ENCODE assay signal across 8 cellular contexts in genomic region chr4:10015140-10015753, GRCh38. TPM values are rescaled to one million over a fixed set of nuclear protein-coding genes. Genes with fewer than 3 reads are reported as not detected.
DNase-seq lines count a peak whose midpoint lies in the region; ATAC-seq, FAIRE-seq and TF ChIP-seq lines count a peak whose summit lies in the region.

No MANE protein-coding gene starts in this region.

- H3K27ac ChIP-seq in breast epithelium: no peak overlapping the region

- TF ChIP-seq POLR2A in breast epithelium (IDR thresholded peaks at IDR 0.05) (no peak), H54 (IDR thresholded peaks at IDR 0.05; ENCODE audit: low read depth, low read length) (no peak)

- no peaks in the 10 kb centered on the region for H3K27me3 ChIP-seq in breast epithelium

- no peaks in the 10 kb centered on the region for H3K36me3 ChIP-seq in breast epithelium

- no peak for FAIRE-seq in H54 (lab: Jason Lieb, UNC)

- DNase-seq in DMS114 treated with DMSO at 0.1 percent for 48 hours (lab: John Stamatoyannopoulos, UW; ENCODE audit: unreplicated experiment): peak; percentile 18
- DNase-seq in NCI-H345 treated with DMSO at 0.1 percent for 48 hours (lab: John Stamatoyannopoulos, UW; ENCODE audit: unreplicated experiment): peak; percentile 22
- DNase-seq in breast epithelium (ENCODE audit: low spot score in 2 of 2): no peak
- DNase-seq in midbrain (lab: John Stamatoyannopoulos, UW): peak; percentile 56
- DNase-seq in NCI-H128 (lab: John Stamatoyannopoulos, UW; ENCODE audit: unreplicated experiment): no peak
- DNase-seq in H54 (ENCODE audit: insufficient read length, low spot score): no peak

- H3K4me3 ChIP-seq in breast epithelium: no peak overlapping the region

- TF ChIP-seq CTCF in breast epithelium (IDR thresholded peaks at IDR 0.05): peak; percentile 16 to 60 (median 28)

- no peaks in the 10 kb centered on the region for H3K9me3 ChIP-seq in breast epithelium

- intact Hi-C loops in breast epithelium (cut with DNase I; ENCODE audit: low total_unique reads): loop anchor here (10.0 kb wide), 1 partner anchor 250 kb away; no protein-coding TSS in a partner anchor

- H3K4me1 ChIP-seq in breast epithelium: peaks cover 0 to 6% of the 10 kb centered on the region in 2 donors

- ATAC-seq in GM21723 (IDR thresholded peaks at IDR 0.05; ENCODE audit: unreplicated experiment) (peak; percentile 31), GM21737 (IDR thresholded peaks at IDR 0.05; ENCODE audit: unreplicated experiment) (no peak)

RNA-seq across cellular contexts. Expression of gene SLC2A9, which starts 6.0 kb away (rescaled TPM):
- 10 to 100 TPM in 1 of 3 donors, 1 to 10 TPM in 2; 6.2 to 10.7 (median 9.5) TPM for total RNA-seq in breast epithelium

Comparison
In these comparisons a context has a peak if more than half of its experiments do, and no peak if none do; other contexts are left out.
1. DNase-seq: peak in DMS114 treated with DMSO at 0.1 percent for 48 hours (single experiment), NCI-H345 treated with DMSO at 0.1 percent for 48 hours (single experiment) and midbrain (single experiment); none in breast epithelium (0 of 2), NCI-H128 (single experiment) and H54 (single experiment).